ENCODE assay signal across 1 cellular context in genomic region chr17:44218344-44219125, GRCh38.
TF ChIP-seq lines count a peak whose summit lies in the region.

No MANE protein-coding gene starts in this region.

TF ChIP-seq in GM12878, 131 proteins besides CTCF, POLR2A, EP300 and RAD21:
- no peak for TF ChIP-seq KDM1A (IDR thresholded peaks at IDR 0.05; ENCODE audit: borderline replicate concordance)
- TF ChIP-seq ATF3 (IDR thresholded peaks at IDR 0.05; ENCODE audit: borderline replicate concordance, extremely low read depth, low read depth, low read length) = no peak
- TF ChIP-seq ZNF207 (IDR thresholded peaks at IDR 0.05; ENCODE audit: borderline replicate concordance) = no peak
- TF ChIP-seq STAT3 (IDR thresholded peaks at IDR 0.05; ENCODE audit: low read depth, low read length) = no peak
- no peak for TF ChIP-seq POU2F2 (IDR thresholded peaks at IDR 0.05; ENCODE audit: borderline replicate concordance, low read depth, low read length)
- TF ChIP-seq SPI1 (IDR thresholded peaks at IDR 0.05; ENCODE audit: borderline replicate concordance, insufficient read depth, low read depth, low read length) = 0 out of 2 replicates have a peak, but pooled peaks have one; percentile 32
- TF ChIP-seq PAX5 (IDR thresholded peaks at IDR 0.05; ENCODE audit: borderline replicate concordance, low read depth, low read length) = no peak
- no peak for TF ChIP-seq IKZF1 (conservative IDR thresholded peaks at IDR 0.05)
- peak in 1 of 2 experiments; percentile 86; a peak in 1 of 3 replicates for TF ChIP-seq EGR1 (IDR thresholded peaks at IDR 0.05; ENCODE audit: borderline replicate concordance in 1 of 2, low read depth in 2 of 2, low read length in 2 of 2)
- no peak for TF ChIP-seq DPF2 (IDR thresholded peaks at IDR 0.05)
- TF ChIP-seq ATF2 (IDR thresholded peaks at IDR 0.05; ENCODE audit: low read length) = no peak
- no peak for TF ChIP-seq GATAD2B (conservative IDR thresholded peaks at IDR 0.05; ENCODE audit: low read depth)
- peak; percentile 47 for TF ChIP-seq POLR2AphosphoS5 (IDR thresholded peaks at IDR 0.05; ENCODE audit: low read length)
- no peak for TF ChIP-seq PAX8 (IDR thresholded peaks at IDR 0.05)
- TF ChIP-seq USF2 (IDR thresholded peaks at IDR 0.05; ENCODE audit: borderline replicate concordance, low read depth, low read length) = no peak
- TF ChIP-seq BHLHE40 (IDR thresholded peaks at IDR 0.05; ENCODE audit: borderline replicate concordance in 1 of 2, low read depth in 2 of 2, low read length in 1 of 2) = peak; percentile 37 to 59; a peak in 2 of 4 replicates
- TF ChIP-seq YBX1 (IDR thresholded peaks at IDR 0.05) = no peak
- TF ChIP-seq MYC (IDR thresholded peaks at IDR 0.05; ENCODE audit: insufficient read depth, insufficient read length, insufficient replicate concordance, low read length, severe bottlenecking) = peak; percentile 28
- no peak for TF ChIP-seq SUZ12 (IDR thresholded peaks at IDR 0.05; ENCODE audit: unreplicated experiment)
- peak; percentile 98 for TF ChIP-seq ZNF384 (IDR thresholded peaks at IDR 0.05; ENCODE audit: borderline replicate concordance, low read depth, low read length)
- TF ChIP-seq PML (IDR thresholded peaks at IDR 0.05; ENCODE audit: low read length) = 0 out of 2 replicates have a peak, but pooled peaks have one; percentile 19
- TF ChIP-seq BCL3 (IDR thresholded peaks at IDR 0.05; ENCODE audit: borderline replicate concordance, insufficient read depth, low read depth, low read length, poor library complexity, severe bottlenecking) = no peak
- TF ChIP-seq CHD2 (IDR thresholded peaks at IDR 0.05; ENCODE audit: borderline replicate concordance, low read depth, low read length) = peak; percentile 24; the same call in 1 of the 2 replicates
- TF ChIP-seq CREB1 (IDR thresholded peaks at IDR 0.05; ENCODE audit: low read depth) = peak; percentile 41; the same call in 1 of the 2 replicates
- no peak for TF ChIP-seq SMAD5 (IDR thresholded peaks at IDR 0.05; ENCODE audit: low read depth)
- TF ChIP-seq TAF1 (IDR thresholded peaks at IDR 0.05; ENCODE audit: borderline replicate concordance, low read depth, low read length) = 0 out of 2 replicates have a peak, but pooled peaks have one; percentile 46
- no peak for TF ChIP-seq FOXM1 (IDR thresholded peaks at IDR 0.05; ENCODE audit: low read depth, low read length)
- no peak for TF ChIP-seq TARDBP (IDR thresholded peaks at IDR 0.05; ENCODE audit: borderline replicate concordance)
- no peak for TF ChIP-seq BRCA1 (IDR thresholded peaks at IDR 0.05; ENCODE audit: low read depth, low read length)
- no peak for TF ChIP-seq JUND (IDR thresholded peaks at IDR 0.05; ENCODE audit: low read depth, low read length)
- TF ChIP-seq NR2F1 (conservative IDR thresholded peaks at IDR 0.05) = peak; percentile 57; the same call in 1 of the 2 replicates
- 0 out of 2 replicates have a peak, but pooled peaks have one; percentile 40 for TF ChIP-seq POLR2AphosphoS2 (IDR thresholded peaks at IDR 0.05; ENCODE audit: low read depth, low read length)
- no peak for TF ChIP-seq BCLAF1 (IDR thresholded peaks at IDR 0.05)
- 0 out of 4 replicates have a peak, but pooled peaks of 1 of the 2 experiments have one; percentile 8 for TF ChIP-seq IKZF2 (IDR thresholded peaks at IDR 0.05)
- TF ChIP-seq SMARCA5 (IDR thresholded peaks at IDR 0.05) = peak; percentile 23; the same call in 1 of the 2 replicates
- no peak for TF ChIP-seq MEF2A (IDR thresholded peaks at IDR 0.05; ENCODE audit: insufficient read depth, low read depth, low read length)
- no peak for TF ChIP-seq SUPT20H (IDR thresholded peaks at IDR 0.05; ENCODE audit: borderline replicate concordance, control insufficient read depth, low read depth, low read length)
- TF ChIP-seq MAX (IDR thresholded peaks at IDR 0.05; ENCODE audit: low read depth, low read length) = peak; percentile 59; the same call in 1 of the 2 replicates
- no peak for TF ChIP-seq ESRRA (IDR thresholded peaks at IDR 0.05; ENCODE audit: low read length)
- no peak for TF ChIP-seq FOXK2 (IDR thresholded peaks at IDR 0.05)
- 0 out of 4 replicates have a peak, but pooled peaks of 1 of the 2 experiments have one; percentile 6 for TF ChIP-seq SRF (IDR thresholded peaks at IDR 0.05; ENCODE audit: low read depth in 2 of 2, low read length in 2 of 2)
- no peak for TF ChIP-seq HDAC6 (IDR thresholded peaks at IDR 0.05; ENCODE audit: unreplicated experiment)
- 0 out of 2 replicates have a peak, but pooled peaks have one; percentile 19 for TF ChIP-seq TBL1XR1 (IDR thresholded peaks at IDR 0.05; ENCODE audit: low read depth, low read length)
- no peak for TF ChIP-seq NFYA (IDR thresholded peaks at IDR 0.05; ENCODE audit: borderline replicate concordance, low read depth, low read length)
- 0 out of 2 replicates have a peak, but pooled peaks have one; percentile 31 for TF ChIP-seq HCFC1 (IDR thresholded peaks at IDR 0.05; ENCODE audit: low read length)
- no peak for TF ChIP-seq ZNF274 (IDR thresholded peaks at IDR 0.05; ENCODE audit: insufficient read depth, insufficient read length)
- TF ChIP-seq MXI1 (IDR thresholded peaks at IDR 0.05; ENCODE audit: low read depth, low read length) = peak; percentile 27
